ENCODE assay signal across 8 cellular contexts in the genomic region with DNA sequence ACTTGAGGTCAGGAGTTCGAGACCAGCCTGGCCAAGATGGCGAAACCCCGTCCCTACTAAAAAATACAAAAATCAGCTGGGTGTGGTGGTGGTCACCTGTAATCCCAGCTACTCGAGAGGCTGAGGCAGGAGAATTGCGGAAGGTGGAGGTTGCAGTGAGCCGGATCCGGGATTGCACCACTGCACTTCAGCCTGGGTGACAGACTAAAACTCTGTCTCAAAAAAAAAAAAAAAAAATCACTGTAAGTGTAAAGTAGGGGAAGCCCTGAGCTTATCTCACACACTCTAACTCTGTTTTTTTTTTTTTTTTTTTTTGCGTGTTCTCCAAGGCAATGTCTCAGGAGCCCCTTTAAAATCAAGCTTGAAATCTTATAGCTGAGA. TPM values are rescaled to one million over a fixed set of nuclear protein-coding genes. Genes with fewer than 3 reads are reported as not detected.
DNase-seq lines count a peak whose midpoint lies in the region; ATAC-seq and TF ChIP-seq lines count a peak whose summit lies in the region.

No MANE protein-coding gene starts in this region.

- no peak overlapping the region for H3K27ac ChIP-seq in OCI-LY3 (ENCODE audit: low read length)

- no peaks in the 10 kb centered on the region for H3K27me3 ChIP-seq in OCI-LY3 (ENCODE audit: low read depth, low read length)
- no peaks in the 10 kb centered on the region for H3K27me3 ChIP-seq in endocrine pancreas (ENCODE audit: control insufficient read depth, insufficient read depth, low read length)

- H3K9ac ChIP-seq in OCI-LY3 (ENCODE audit: low read length) (peak overlapping the region; percentile 67), endocrine pancreas (ENCODE audit: control insufficient read depth, insufficient read depth, low read length) (no peak overlapping the region)

- H3K4me3 ChIP-seq in OCI-LY3 (ENCODE audit: low read length) (peak overlapping the region; percentile 80), endocrine pancreas (ENCODE audit: control insufficient read depth, insufficient read depth, low read length) (peak overlapping the region; percentile 90)

- intact Hi-C loops in CD14-positive monocyte (cut with micrococcal nuclease): loop anchor here in 1 of 2 donors (5.0 kb wide), 1 partner anchor 46 kb away; no protein-coding TSS in a partner anchor

- H3K4me1 ChIP-seq in OCI-LY3 (ENCODE audit: low read length) (peaks cover 25% of the 10 kb centered on the region), endocrine pancreas (ENCODE audit: control insufficient read depth, insufficient read depth, low read length) (no peaks in the 10 kb centered on the region)

- H3K4me3 Mint-ChIP-seq in CD14-positive monocyte (peak overlapping the region; percentile 78 to 93), nephron progenitor cell (peak overlapping the region; percentile 92)

- peak overlapping the region; percentile 84 to 97 (median 92) for H3K27ac Mint-ChIP-seq in CD14-positive monocyte
- peak overlapping the region; percentile 89 for H3K27ac Mint-ChIP-seq in nephron progenitor cell

- no peaks in the 10 kb centered on the region for H3K27me3 Mint-ChIP-seq in CD14-positive monocyte (ENCODE audit: low read depth in 3 of 3)
- no peaks in the 10 kb centered on the region for H3K27me3 Mint-ChIP-seq in nephron progenitor cell (ENCODE audit: low read depth, poor library complexity)

- H3K4me1 Mint-ChIP-seq in CD14-positive monocyte: peaks cover 51% of the 10 kb centered on the region
- peaks cover 24% of the 10 kb centered on the region for H3K4me1 Mint-ChIP-seq in nephron progenitor cell

- H3K36me3 Mint-ChIP-seq in CD14-positive monocyte: no peaks in the 10 kb centered on the region
- no peaks in the 10 kb centered on the region for H3K36me3 Mint-ChIP-seq in nephron progenitor cell (ENCODE audit: low read depth)

- no peak for ATAC-seq in HG03139 (IDR thresholded peaks at IDR 0.05; ENCODE audit: unreplicated experiment)

- TF ChIP-seq CTCF in CD14-positive monocyte (IDR thresholded peaks at IDR 0.05) (no peak), OCI-LY3 (IDR thresholded peaks at IDR 0.05; ENCODE audit: low read depth, low read length) (no peak), nephron progenitor cell (IDR thresholded peaks at IDR 0.05) (no peak)

- H3K36me3 ChIP-seq in OCI-LY3 (replicated peaks; ENCODE audit: low read depth, low read length): no peaks in the 10 kb centered on the region
- H3K36me3 ChIP-seq in endocrine pancreas (ENCODE audit: control insufficient read depth, insufficient read depth, low read length): no peaks in the 10 kb centered on the region

- H3K9me3 Mint-ChIP-seq in CD14-positive monocyte (peaks cover 0 to 3% (median 0%) of the 10 kb centered on the region in 7 donors), nephron progenitor cell (no peaks in the 10 kb centered on the region)

- no peaks in the 10 kb centered on the region for H3K9me3 ChIP-seq in OCI-LY3 (ENCODE audit: insufficient read depth, low read length)
- H3K9me3 ChIP-seq in endocrine pancreas (ENCODE audit: control insufficient read depth, low read length): no peaks in the 10 kb centered on the region

- 0 out of 2 replicates have a peak, but pooled peaks cover 10% of the 10 kb centered on the region for H3K79me2 ChIP-seq in OCI-LY3 (ENCODE audit: low read length)

- H4K20me1 ChIP-seq in OCI-LY3 (ENCODE audit: insufficient read depth, low read length): no peaks in the 10 kb centered on the region

- peak overlapping the region; percentile 95 for H3K4me2 ChIP-seq in OCI-LY3 (ENCODE audit: low read length)

- DNase-seq in CD14-positive monocyte (ENCODE audit: low spot score): peak; percentile 47
- no peak for DNase-seq in nephron progenitor cell
- DNase-seq in SIG-M5 treated with dmso at 0.1 percent for 504 hours (lab: John Stamatoyannopoulos, UW; ENCODE audit: unreplicated experiment): no peak
- no peak for DNase-seq in MV-4-11 (lab: John Stamatoyannopoulos, UW)
- no peak for DNase-seq in foreskin melanocyte

- peak overlapping the region; percentile 71 for H2AFZ ChIP-seq in OCI-LY3 (ENCODE audit: low read depth, low read length)

RNA-seq across cellular contexts. Expression of a gene that starts 0.4 kb away (rescaled TPM):
- polyA plus RNA-seq in CD14-positive monocyte: 1 to 10 TPM; 5.1 to 6.5 TPM

RNA-seq across cellular contexts. Expression of a gene that starts 33.2 kb away (rescaled TPM):
- not detected for polyA plus RNA-seq in CD14-positive monocyte

RNA-seq across cellular contexts. Expression of a gene that starts 52.8 kb away (rescaled TPM):
- polyA plus RNA-seq in CD14-positive monocyte: 1 to 10 TPM; 1.3 to 1.4 TPM
